8 cellular contexts compared by ENCODE assay signal in genomic region chr3:185586644-185586964, GRCh38. TPM values are rescaled to one million over a fixed set of nuclear protein-coding genes. Genes with fewer than 3 reads are reported as not detected.
DNase-seq lines count a peak whose midpoint lies in the region; ATAC-seq and TF ChIP-seq lines count a peak whose summit lies in the region.

No MANE protein-coding gene starts in this region.

- CTCF ChIA-PET in IMR-90 (lab: Yijun Ruan, JAX), result interaction anchor here (0.6 to 1.1 kb wide), 4 partner anchors 12 to 223 kb away, joined by 3 to 7 read pairs (median 4); no protein-coding TSS in a partner anchor

- no peak overlapping the region for H4K5ac ChIP-seq in IMR-90 (ENCODE audit: low read depth, low read length)

- no peak overlapping the region for H2BK15ac ChIP-seq in IMR-90 (ENCODE audit: low read depth, low read length)

- no peaks in the 10 kb centered on the region for H3K9me3 Mint-ChIP-seq in type B pancreatic cell

- POLR2A ChIA-PET in IMR-90 (lab: Charles Lee; ENCODE audit: unreplicated experiment), result no interaction called here

- H3K4me3 ChIP-seq in BE2C (ENCODE audit: low read depth, low read length), result peak overlapping the region; percentile 85
- peak overlapping the region; percentile 63 for H3K4me3 ChIP-seq in IMR-90 (ENCODE audit: insufficient read depth, low read depth, low read length)
- peak overlapping the region; percentile 99 for H3K4me3 ChIP-seq in astrocyte of the spinal cord (ENCODE audit: low read depth, low read length)
- peak overlapping the region; percentile 95 for H3K4me3 ChIP-seq in lower lobe of right lung

- no peak overlapping the region for H2BK120ac ChIP-seq in IMR-90 (ENCODE audit: low read depth, low read length)

- peak overlapping the region; percentile 91 for H2AFZ ChIP-seq in IMR-90 (replicated peaks; ENCODE audit: low read length, poor library complexity)

- BruUV-seq in IMR-90 (replicated peaks; lab: Mats Ljungman, UMichigan), result TSS peak; percentile 77

- peaks cover 3% of the 10 kb centered on the region; the same call in 1 of the 2 replicates for H3K4me1 ChIP-seq in BE2C
- H3K4me1 ChIP-seq in IMR-90 (ENCODE audit: control insufficient read depth, insufficient read depth, low read length), result no peaks in the 10 kb centered on the region
- H3K4me1 ChIP-seq in lower lobe of right lung, result peaks cover 26% of the 10 kb centered on the region

- H2BK20ac ChIP-seq in IMR-90 (ENCODE audit: low read depth, low read length), result no peak overlapping the region

- TF ChIP-seq RAD21 in IMR-90 (IDR thresholded peaks at IDR 0.05; ENCODE audit: low read length), result no peak

- ATAC-seq in IMR-90 (ENCODE audit: low read depth), result no peak
- ATAC-seq in lower lobe of right lung, result no peak
- no peak for ATAC-seq in HG02623 (IDR thresholded peaks at IDR 0.05; ENCODE audit: unreplicated experiment)

- H3K27ac Mint-ChIP-seq in type B pancreatic cell, result peak overlapping the region; percentile 97

- TF ChIP-seq POLR2A in IMR-90 (IDR thresholded peaks at IDR 0.05; ENCODE audit: low read depth, low read length), result no peak

- no peak overlapping the region for H3K18ac ChIP-seq in IMR-90 (ENCODE audit: low read depth, low read length)

- peaks cover 3 to 23% of the 10 kb centered on the region in 2 experiments; a peak in 3 of 4 replicates for H3K79me1 ChIP-seq in IMR-90 (ENCODE audit: low read depth in 1 of 2, low read length in 2 of 2)

- H3K27me3 Mint-ChIP-seq in type B pancreatic cell, result peaks cover 12% of the 10 kb centered on the region

- H3K56ac ChIP-seq in IMR-90 (ENCODE audit: extremely low read depth, insufficient read depth, low read length), result no peak overlapping the region; the same call in 1 of the 2 replicates

- no peaks in the 10 kb centered on the region for H3K36me3 Mint-ChIP-seq in type B pancreatic cell

- dilution Hi-C loops in IMR-90 (cut with HindIII; ENCODE audit: low sequenced_read_pairs, unreplicated experiment), result no loop called here

- H4K8ac ChIP-seq in IMR-90 (ENCODE audit: low read depth in 2 of 2, low read length in 2 of 2), result peak overlapping the region; percentile 51 to 82

- 0% methylated on average over 1 of the region's 8 CpGs; no CpG with 5 or more reads in 1 of the 2 experiments for WGBS in IMR-90 (ENCODE audit: extremely low coverage in 2 of 2, insufficient read length in 1 of 2), 2 experiments

- H3K4ac ChIP-seq in IMR-90 (ENCODE audit: low read depth, low read length), result peak overlapping the region; percentile 48

- H3K4me1 Mint-ChIP-seq in type B pancreatic cell (ENCODE audit: unreplicated experiment), result peaks cover 18% of the 10 kb centered on the region

- 0 out of 2 replicates have a peak overlapping the region, but pooled peaks have one; percentile 6 for H2AK5ac ChIP-seq in IMR-90 (ENCODE audit: low read depth, low read length)

- in situ Hi-C loops in IMR-90 (cut with MboI; ENCODE audit: low sequenced_read_pairs), result no loop called here
- in situ Hi-C loops in astrocyte of the spinal cord (cut with HindIII; ENCODE audit: low sequenced_read_pairs), result no loop called here

- intact Hi-C loops in IMR-90 (cut with micrococcal nuclease), result loop anchor here (1.0 kb wide), 1 partner anchor 87 kb away; the partner anchor contains the start of gene TMEM41A
- intact Hi-C loops in lower lobe of right lung (cut with DNase I), result no loop called here

- no peak overlapping the region for H4K91ac ChIP-seq in IMR-90 (ENCODE audit: insufficient read depth, low read depth, low read length)

- no peaks in the 10 kb centered on the region for H4K20me1 ChIP-seq in IMR-90 (ENCODE audit: insufficient read depth, low read length)

- H3K27ac ChIP-seq in IMR-90 (ENCODE audit: insufficient read depth, low read length), result peak overlapping the region; percentile 59
- peak overlapping the region; percentile 99 for H3K27ac ChIP-seq in lower lobe of right lung

- H3K4me3 Mint-ChIP-seq in type B pancreatic cell, result peak overlapping the region; percentile 94

- peak overlapping the region; percentile 33 for H2AK9ac ChIP-seq in IMR-90 (replicated peaks; ENCODE audit: low read depth, low read length, poor library complexity)

- H3K27me3 ChIP-seq in BE2C (no peaks in the 10 kb centered on the region), IMR-90 (ENCODE audit: control insufficient read depth, insufficient read depth, low read length) (no peaks in the 10 kb centered on the region), lower lobe of right lung (ENCODE audit: low read depth) (no peaks in the 10 kb centered on the region)

- peak overlapping the region; percentile 88 for H3K9ac ChIP-seq in IMR-90 (ENCODE audit: low read depth, low read length)

- DNase-seq in BE2C (no peak), IMR-90 (no peak), astrocyte of the spinal cord (ENCODE audit: low read depth, low spot score) (no peak), lower lobe of right lung (no peak), type B pancreatic cell (ENCODE audit: extremely low spot score, unreplicated experiment) (no peak), NCI-H2227 (lab: John Stamatoyannopoulos, UW; ENCODE audit: unreplicated experiment) (no peak)
- DNase-seq in activated CD4-positive, alpha-beta T cell treated with anti-CD3 and anti-CD28 coated beads for 48 hours, result no peak

- no peaks in the 10 kb centered on the region for H3K9me3 ChIP-seq in BE2C
- H3K9me3 ChIP-seq in IMR-90 (ENCODE audit: control insufficient read depth, insufficient read depth, low read length), result no peaks in the 10 kb centered on the region
- H3K9me3 ChIP-seq in lower lobe of right lung, result no peaks in the 10 kb centered on the region

- H3K23ac ChIP-seq in IMR-90 (ENCODE audit: low read depth, low read length), result peak overlapping the region; percentile 61; the same call in 1 of the 2 replicates

- H3K4me2 ChIP-seq in IMR-90 (ENCODE audit: low read depth, low read length), result peak overlapping the region; percentile 93

- peak overlapping the region; percentile 48; the same call in 1 of the 2 replicates for H3K14ac ChIP-seq in IMR-90 (replicated peaks; ENCODE audit: low read depth, low read length)

- no peak for TF ChIP-seq CTCF in BE2C (IDR thresholded peaks at IDR 0.05; ENCODE audit: low read depth, low read length)
- TF ChIP-seq CTCF in IMR-90 (conservative IDR thresholded peaks at IDR 0.05; ENCODE audit: low read depth, low read length), result no peak
- TF ChIP-seq CTCF in astrocyte of the spinal cord (IDR thresholded peaks at IDR 0.05; ENCODE audit: low read depth, low read length), result no peak
- TF ChIP-seq CTCF in lower lobe of right lung (IDR thresholded peaks at IDR 0.05), result no peak
- no peak for TF ChIP-seq CTCF in type B pancreatic cell (conservative IDR thresholded peaks at IDR 0.05)

- H3K36me3 ChIP-seq in BE2C (peaks cover 4% of the 10 kb centered on the region), IMR-90 (ENCODE audit: control insufficient read depth, insufficient read depth, low read length) (0 out of 2 replicates have a peak, but pooled peaks cover 2% of the 10 kb centered on the region), lower lobe of right lung (peaks cover 13% of the 10 kb centered on the region)

- peak overlapping the region; percentile 3 for H2BK5ac ChIP-seq in IMR-90 (ENCODE audit: low read depth, low read length, poor library complexity, severe bottlenecking)

- 0 out of 2 replicates have a peak, but pooled peaks cover 3% of the 10 kb centered on the region for H3K9me1 ChIP-seq in IMR-90 (ENCODE audit: insufficient read depth, low read length)

TF ChIP-seq in IMR-90, 13 proteins besides CTCF, POLR2A, EP300 and RAD21:
- TF ChIP-seq MAFK (IDR thresholded peaks at IDR 0.05; ENCODE audit: low read depth, low read length), result no peak

RNA-seq across cellular contexts. Expression of gene SENP2, which starts 0.5 kb away (rescaled TPM):
- polyA plus RNA-seq in BE2C (2012; ENCODE audit: insufficient read depth, insufficient read length, low read depth), result 21.2 TPM
- total RNA-seq in IMR-90 (2012; rRNA removed), result 15.2 and 31.1 TPM in 2 replicates
- 7.5 and 9.4 TPM in 2 replicates for polyA plus RNA-seq in IMR-90 (2012; rRNA removed)
- 1.9 and 5.4 TPM in 2 replicates for polyA plus RNA-seq in IMR-90 (2012; cell fraction: cytosol; rRNA removed)
- polyA plus RNA-seq in IMR-90 (2012; cell fraction: nucleus; rRNA removed; ENCODE audit: low replicate concordance), result 3.3 and 5.5 TPM in 2 replicates
- 36.5 TPM for total RNA-seq in lower lobe of right lung
- total RNA-seq in type B pancreatic cell (ENCODE audit: low replicate concordance), result 46.4 and 47.5 TPM in 2 replicates

RNA-seq across cellular contexts. Expression of gene LIPH, which starts 34.2 kb away (rescaled TPM):
- polyA plus RNA-seq in BE2C (2012; ENCODE audit: insufficient read depth, insufficient read length, low read depth), result not detected
- total RNA-seq in IMR-90 (2012; rRNA removed) (0.28 and 0.36 TPM in 2 replicates), lower lobe of right lung (29.7 TPM), type B pancreatic cell (ENCODE audit: low replicate concordance) (5.3 and 8.4 TPM in 2 replicates)
- polyA plus RNA-seq in IMR-90 (2012; rRNA removed), result 0.17 and 0.27 TPM in 2 replicates
- polyA plus RNA-seq in IMR-90 (2012; cell fraction: cytosol; rRNA removed), result 0.07 and 0.10 TPM in 2 replicates
- 0.05 and 0.26 TPM in 2 replicates for polyA plus RNA-seq in IMR-90 (2012; cell fraction: nucleus; rRNA removed; ENCODE audit: low replicate concordance)
